ENCODE assay signal across 9 cellular contexts in genomic region chr18:48948112-48949050, GRCh38. TPM values are rescaled to one million over a fixed set of nuclear protein-coding genes. Genes with fewer than 3 reads are reported as not detected.
DNase-seq lines count a peak whose midpoint lies in the region; ATAC-seq, FAIRE-seq and TF ChIP-seq lines count a peak whose summit lies in the region.
"Had no signal": no experiment of that assay in that cellular context is flagged by ENCODE, and none has a peak within 500 bp of the region (broad histone marks: within the 10 kb centered on the region; RNA-seq: fewer than 3 reads in every experiment).

No MANE protein-coding gene starts in this region.

- no peaks in the 10 kb centered on the region for H3K9me1 ChIP-seq in endothelial cell of umbilical vein (replicated peaks; ENCODE audit: control insufficient read depth, extremely low read depth, insufficient read depth, low read length)

- peak overlapping the region; percentile 82 for H3K4me2 ChIP-seq in endothelial cell of umbilical vein (ENCODE audit: insufficient read depth, low read length)

- H3K9me3 Mint-ChIP-seq in activated CD4-positive, alpha-beta memory T cell treated with anti-CD3 and anti-CD28 coated beads for 36 hours = no peaks in the 10 kb centered on the region

- H3K27ac Mint-ChIP-seq in activated CD4-positive, alpha-beta memory T cell treated with anti-CD3 and anti-CD28 coated beads for 36 hours = no peak overlapping the region

- peak in 1 of 4 donors; percentile 14 for TF ChIP-seq EP300 in upper lobe of left lung (IDR thresholded peaks at IDR 0.05)

- POLR2A ChIA-PET in activated CD4-positive, alpha-beta memory T cell treated with anti-CD3 and anti-CD28 coated beads for 36 hours (lab: Charles Lee) = interaction anchor here (1.1 kb wide), 1 partner anchor 16 kb away, joined by 4 read pairs; no protein-coding TSS in a partner anchor
- POLR2A ChIA-PET in endothelial cell of umbilical vein (lab: Charles Lee) = no interaction called here

- whole genome bisulfite sequencing in upper lobe of left lung, 2 donors = 1 to 3% methylated on average over 21 to 44 of the region's 52 CpGs

- H2AFZ ChIP-seq in endothelial cell of umbilical vein (ENCODE audit: low read depth, low read length) = no peak overlapping the region

- FAIRE-seq in endothelial cell of umbilical vein (lab: Jason Lieb, UNC) = peak; percentile 84
- FAIRE-seq: A204.1 had no signal

- no TSS peak for BruUV-seq in endothelial cell of umbilical vein (replicated peaks; lab: Mats Ljungman, UMichigan)

- intact Hi-C loops in activated CD4-positive, alpha-beta memory T cell treated with anti-CD3 and anti-CD28 coated beads for 36 hours (cut with micrococcal nuclease) = loop anchor here (1.0 to 10.0 kb wide), 5 partner anchors 8 to 866 kb away; partner anchors contain the start of genes ACAA2 and C18orf32
- intact Hi-C loops in endothelial cell of umbilical vein (cut with micrococcal nuclease) (loop anchor here (1.0 to 10.0 kb wide), 9 partner anchors 7 to 466 kb away; no protein-coding TSS in a partner anchor), mucosa of descending colon (cut with DNase I, micrococcal nuclease) (no loop called here)

- dilution Hi-C loops in endothelial cell of umbilical vein (cut with MboI; ENCODE audit: extremely low pct_ligation_motif_present, low sequenced_read_pairs) = no loop called here

- H3K27me3 Mint-ChIP-seq in activated CD4-positive, alpha-beta memory T cell treated with anti-CD3 and anti-CD28 coated beads for 36 hours = no peaks in the 10 kb centered on the region

- H3K9me3 ChIP-seq in endothelial cell of umbilical vein (replicated peaks; ENCODE audit: control insufficient read depth, insufficient read depth, low read length) (no peaks in the 10 kb centered on the region), mucosa of descending colon (no peaks in the 10 kb centered on the region), upper lobe of left lung (no peaks in the 10 kb centered on the region)

- peaks cover 29% of the 10 kb centered on the region for H3K36me3 Mint-ChIP-seq in activated CD4-positive, alpha-beta memory T cell treated with anti-CD3 and anti-CD28 coated beads for 36 hours

- peak overlapping the region; percentile 84 for H3K9ac ChIP-seq in endothelial cell of umbilical vein (replicated peaks; ENCODE audit: extremely low read depth, insufficient read depth, low read length)

- TF ChIP-seq CTCF in endothelial cell of umbilical vein (IDR thresholded peaks at IDR 0.05; ENCODE audit: extremely low read depth in 1 of 2, insufficient read depth in 1 of 2, low read depth in 1 of 2, low read length in 2 of 2) = no peak
- TF ChIP-seq CTCF in mucosa of descending colon (IDR thresholded peaks at IDR 0.05) = no peak
- TF ChIP-seq CTCF in upper lobe of left lung (IDR thresholded peaks at IDR 0.05) = peak in 2 of 6 experiments; percentile 9 to 13

- H3K4me3 ChIP-seq in endothelial cell of umbilical vein (replicated peaks in 1 of 3; ENCODE audit: insufficient read depth in 1 of 3, low read depth in 1 of 3, low read length in 3 of 3) = peak overlapping the region; percentile 55 to 65 (median 58)
- peak overlapping the region; percentile 86 for H3K4me3 ChIP-seq in mucosa of descending colon
- H3K4me3 ChIP-seq in upper lobe of left lung = peak overlapping the region; percentile 78 to 97 (median 94)

- peaks cover 46% of the 10 kb centered on the region for H3K4me1 Mint-ChIP-seq in activated CD4-positive, alpha-beta memory T cell treated with anti-CD3 and anti-CD28 coated beads for 36 hours (ENCODE audit: low read depth)

- H3K79me2 ChIP-seq in endothelial cell of umbilical vein (ENCODE audit: control insufficient read depth, insufficient read depth, low read length) = peaks cover 23% of the 10 kb centered on the region

- peak; percentile 3 for ATAC-seq in mucosa of descending colon
- no peak for ATAC-seq in upper lobe of left lung (ENCODE audit: low FRiP score in 2 of 2)
- no peak for ATAC-seq in HG02588 (IDR thresholded peaks at IDR 0.05; ENCODE audit: unreplicated experiment)

- peaks cover 4% of the 10 kb centered on the region for H4K20me1 ChIP-seq in endothelial cell of umbilical vein (replicated peaks; ENCODE audit: control insufficient read depth, extremely low read depth, insufficient read depth, low read length)

- H3K27ac ChIP-seq in endothelial cell of umbilical vein (ENCODE audit: insufficient read depth, low read depth, low read length) (no peak overlapping the region), upper lobe of left lung (peak overlapping the region; percentile 95 to 98 (median 96))

- H3K4me3 Mint-ChIP-seq in activated CD4-positive, alpha-beta memory T cell treated with anti-CD3 and anti-CD28 coated beads for 36 hours = peak overlapping the region; percentile 88

- H3K4me1 ChIP-seq in endothelial cell of umbilical vein (ENCODE audit: control insufficient read depth, extremely low read depth, insufficient read depth, low read length) (peaks cover 55% of the 10 kb centered on the region), mucosa of descending colon (ENCODE audit: low read depth) (peaks cover 48% of the 10 kb centered on the region), upper lobe of left lung (peaks cover 38 to 57% (median 50%) of the 10 kb centered on the region in 4 donors)

- H3K36me3 ChIP-seq in endothelial cell of umbilical vein (ENCODE audit: control insufficient read depth in 2 of 2, extremely low read depth in 1 of 2, insufficient read depth in 2 of 2, low read length in 2 of 2) (no peaks in the 10 kb centered on the region), mucosa of descending colon (ENCODE audit: low read depth) (no peaks in the 10 kb centered on the region), upper lobe of left lung (peaks cover 0 to 32% (median 7%) of the 10 kb centered on the region in 4 donors)

- TF ChIP-seq POLR2A in endothelial cell of umbilical vein (IDR thresholded peaks at IDR 0.05; ENCODE audit: low read depth, low read length) = no peak
- peak in 1 of 4 donors; percentile 33 for TF ChIP-seq POLR2A in upper lobe of left lung (IDR thresholded peaks at IDR 0.05)

- CTCF ChIA-PET in activated CD4-positive, alpha-beta memory T cell treated with anti-CD3 and anti-CD28 coated beads for 36 hours (lab: Charles Lee) = interaction anchor here (1.6 to 2.7 kb wide), 3 partner anchors 17 to 171 kb away, joined by 4 to 13 read pairs (median 6); no protein-coding TSS in a partner anchor
- CTCF ChIA-PET in endothelial cell of umbilical vein (lab: Charles Lee) = interaction anchor here (0.8 to 2.6 kb wide), 12 partner anchors 11 to 290 kb away, joined by 3 to 15 read pairs (median 4); no protein-coding TSS in a partner anchor

- H3K27me3 ChIP-seq in endothelial cell of umbilical vein (ENCODE audit: control insufficient read depth in 2 of 2, insufficient read depth in 2 of 2, low read length in 2 of 2) (no peaks in the 10 kb centered on the region), upper lobe of left lung (no peaks in the 10 kb centered on the region)

- DNase-seq in DMS 273 (lab: John Stamatoyannopoulos, UW; ENCODE audit: unreplicated experiment) (peak; percentile 77), DMS 273 treated with DMSO at 0.1 percent for 48 hours (lab: John Stamatoyannopoulos, UW) (no peak), NCI-H1417 (lab: John Stamatoyannopoulos, UW) (peak; percentile 48 to 86 (median 85)), endothelial cell of umbilical vein (ENCODE audit: low read depth, low spot score) (peak; percentile 67), mucosa of descending colon (peak; percentile 76 to 79 (median 78)), upper lobe of left lung (peak; percentile 66 to 92)
- DNase-seq in activated CD4-positive, alpha-beta memory T cell treated with anti-CD3 and anti-CD28 coated beads for 36 hours = peak; percentile 51

TF ChIP-seq in endothelial cell of umbilical vein, 7 proteins besides CTCF, POLR2A, EP300 and RAD21:
- TF ChIP-seq EZH2 (IDR thresholded peaks at IDR 0.05; ENCODE audit: borderline replicate concordance, low read depth, low read length, severe bottlenecking) (no peak), GATA2 (IDR thresholded peaks at IDR 0.05; ENCODE audit: insufficient read depth, insufficient read length, low read depth, low read length) (peak; percentile 75)

RNA-seq across cellular contexts. Expression of gene SMAD7, which starts 2.4 kb away (rescaled TPM):
- total RNA-seq in activated CD4-positive, alpha-beta memory T cell treated with anti-CD3 and anti-CD28 coated beads for 36 hours = 10 to 100 TPM; 13.6 to 14.4 TPM
- total RNA-seq in endothelial cell of umbilical vein (3.6 and 4.6 TPM in 2 replicates), mucosa of descending colon (10 to 100 TPM; 22.3 to 67.4 (median 33.1) TPM), upper lobe of left lung (10 to 100 TPM; 39.6 to 89.0 (median 61.5) TPM)
- polyA plus RNA-seq in endothelial cell of umbilical vein = 8.0 and 10.2 TPM in 2 replicates
- 4.5 TPM in 2 replicates for polyA plus RNA-seq in endothelial cell of umbilical vein (2011; cell fraction: cytosol; rRNA removed)
- polyA plus RNA-seq in endothelial cell of umbilical vein (2011; cell fraction: nucleus; rRNA removed) = 5.0 and 9.0 TPM in 2 replicates
- polyA plus RNA-seq in endothelial cell of umbilical vein (2012) = 1.9 and 3.2 TPM in 2 replicates
- 12.6 and 15.2 TPM in 2 replicates for polyA minus RNA-seq in endothelial cell of umbilical vein
- 20.6 TPM for polyA minus RNA-seq in endothelial cell of umbilical vein (2011; cell fraction: cytosol; rRNA and poly(A)+ RNA removed)
- 8.1 and 15.0 TPM in 2 replicates for polyA minus RNA-seq in endothelial cell of umbilical vein (2011; cell fraction: nucleus; rRNA and poly(A)+ RNA removed)

Comparison
In these comparisons a context has a peak if more than half of its experiments do, and no peak if none do; other contexts are left out.
1. intact Hi-C loops: an anchor here in activated CD4-positive, alpha-beta memory T cell treated with anti-CD3 and anti-CD28 coated beads for 36 hours (1.0 to 10.0 kb wide) and endothelial cell of umbilical vein (1.0 to 10.0 kb wide); none called in mucosa of descending colon.